ENCODE assay signal across 1 cellular context in the genomic region with DNA sequence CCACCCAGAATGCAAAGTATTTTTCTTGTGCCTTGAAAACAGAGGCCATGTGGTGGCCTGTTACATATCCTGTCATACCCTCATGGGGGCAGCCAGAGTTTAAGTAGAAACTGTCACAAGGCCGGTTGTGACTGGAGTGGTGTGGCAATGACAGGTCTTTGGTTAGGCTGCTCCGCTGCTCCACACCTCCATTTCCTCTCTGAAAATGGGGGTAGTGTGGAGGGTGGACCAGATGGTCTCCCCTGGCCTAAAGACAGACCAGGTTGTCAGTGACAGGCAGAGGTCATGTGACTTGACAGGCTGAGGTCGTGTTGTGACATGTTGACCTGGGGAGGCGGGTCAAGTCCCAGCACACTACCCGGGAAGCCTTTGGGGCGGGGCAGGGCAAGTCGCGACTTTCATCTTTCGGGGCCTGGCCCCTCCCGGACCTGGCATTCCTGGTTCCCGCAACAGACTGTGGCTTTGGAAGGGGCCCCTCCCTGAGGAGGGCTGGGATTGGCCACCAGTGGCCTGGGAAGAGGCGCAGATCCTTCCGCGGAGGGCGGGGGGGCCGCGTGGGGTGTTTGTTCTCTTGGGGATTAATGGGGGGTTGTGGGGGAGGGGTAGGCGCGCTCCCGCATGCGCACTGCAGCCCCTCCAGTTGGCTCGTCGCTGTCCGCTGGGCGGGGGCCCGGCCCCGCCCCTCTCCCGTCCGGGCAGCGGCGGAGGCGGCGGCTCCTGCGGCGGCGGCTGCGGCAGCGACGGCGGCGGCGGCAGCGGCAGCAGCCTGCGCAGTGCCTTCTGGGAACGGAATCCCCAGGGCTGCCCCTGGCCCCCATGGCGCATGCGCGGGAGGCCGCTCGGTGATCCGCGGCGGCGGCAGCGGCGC.
TF ChIP-seq lines count a peak whose summit lies in the region.

A gene with protein sequence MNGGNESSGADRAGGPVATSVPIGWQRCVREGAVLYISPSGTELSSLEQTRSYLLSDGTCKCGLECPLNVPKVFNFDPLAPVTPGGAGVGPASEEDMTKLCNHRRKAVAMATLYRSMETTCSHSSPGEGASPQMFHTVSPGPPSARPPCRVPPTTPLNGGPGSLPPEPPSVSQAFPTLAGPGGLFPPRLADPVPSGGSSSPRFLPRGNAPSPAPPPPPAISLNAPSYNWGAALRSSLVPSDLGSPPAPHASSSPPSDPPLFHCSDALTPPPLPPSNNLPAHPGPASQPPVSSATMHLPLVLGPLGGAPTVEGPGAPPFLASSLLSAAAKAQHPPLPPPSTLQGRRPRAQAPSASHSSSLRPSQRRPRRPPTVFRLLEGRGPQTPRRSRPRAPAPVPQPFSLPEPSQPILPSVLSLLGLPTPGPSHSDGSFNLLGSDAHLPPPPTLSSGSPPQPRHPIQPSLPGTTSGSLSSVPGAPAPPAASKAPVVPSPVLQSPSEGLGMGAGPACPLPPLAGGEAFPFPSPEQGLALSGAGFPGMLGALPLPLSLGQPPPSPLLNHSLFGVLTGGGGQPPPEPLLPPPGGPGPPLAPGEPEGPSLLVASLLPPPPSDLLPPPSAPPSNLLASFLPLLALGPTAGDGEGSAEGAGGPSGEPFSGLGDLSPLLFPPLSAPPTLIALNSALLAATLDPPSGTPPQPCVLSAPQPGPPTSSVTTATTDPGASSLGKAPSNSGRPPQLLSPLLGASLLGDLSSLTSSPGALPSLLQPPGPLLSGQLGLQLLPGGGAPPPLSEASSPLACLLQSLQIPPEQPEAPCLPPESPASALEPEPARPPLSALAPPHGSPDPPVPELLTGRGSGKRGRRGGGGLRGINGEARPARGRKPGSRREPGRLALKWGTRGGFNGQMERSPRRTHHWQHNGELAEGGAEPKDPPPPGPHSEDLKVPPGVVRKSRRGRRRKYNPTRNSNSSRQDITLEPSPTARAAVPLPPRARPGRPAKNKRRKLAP (plus strand): TSS at position 806 of the 868 bp plus-strand sequence. CDS start 1,480 bp downstream, outside the sequence.

TF ChIP-seq in K562, 482 proteins besides CTCF, POLR2A, EP300 and RAD21 (continued from another document and continues in another):
- TF ChIP-seq, protein P1, sequence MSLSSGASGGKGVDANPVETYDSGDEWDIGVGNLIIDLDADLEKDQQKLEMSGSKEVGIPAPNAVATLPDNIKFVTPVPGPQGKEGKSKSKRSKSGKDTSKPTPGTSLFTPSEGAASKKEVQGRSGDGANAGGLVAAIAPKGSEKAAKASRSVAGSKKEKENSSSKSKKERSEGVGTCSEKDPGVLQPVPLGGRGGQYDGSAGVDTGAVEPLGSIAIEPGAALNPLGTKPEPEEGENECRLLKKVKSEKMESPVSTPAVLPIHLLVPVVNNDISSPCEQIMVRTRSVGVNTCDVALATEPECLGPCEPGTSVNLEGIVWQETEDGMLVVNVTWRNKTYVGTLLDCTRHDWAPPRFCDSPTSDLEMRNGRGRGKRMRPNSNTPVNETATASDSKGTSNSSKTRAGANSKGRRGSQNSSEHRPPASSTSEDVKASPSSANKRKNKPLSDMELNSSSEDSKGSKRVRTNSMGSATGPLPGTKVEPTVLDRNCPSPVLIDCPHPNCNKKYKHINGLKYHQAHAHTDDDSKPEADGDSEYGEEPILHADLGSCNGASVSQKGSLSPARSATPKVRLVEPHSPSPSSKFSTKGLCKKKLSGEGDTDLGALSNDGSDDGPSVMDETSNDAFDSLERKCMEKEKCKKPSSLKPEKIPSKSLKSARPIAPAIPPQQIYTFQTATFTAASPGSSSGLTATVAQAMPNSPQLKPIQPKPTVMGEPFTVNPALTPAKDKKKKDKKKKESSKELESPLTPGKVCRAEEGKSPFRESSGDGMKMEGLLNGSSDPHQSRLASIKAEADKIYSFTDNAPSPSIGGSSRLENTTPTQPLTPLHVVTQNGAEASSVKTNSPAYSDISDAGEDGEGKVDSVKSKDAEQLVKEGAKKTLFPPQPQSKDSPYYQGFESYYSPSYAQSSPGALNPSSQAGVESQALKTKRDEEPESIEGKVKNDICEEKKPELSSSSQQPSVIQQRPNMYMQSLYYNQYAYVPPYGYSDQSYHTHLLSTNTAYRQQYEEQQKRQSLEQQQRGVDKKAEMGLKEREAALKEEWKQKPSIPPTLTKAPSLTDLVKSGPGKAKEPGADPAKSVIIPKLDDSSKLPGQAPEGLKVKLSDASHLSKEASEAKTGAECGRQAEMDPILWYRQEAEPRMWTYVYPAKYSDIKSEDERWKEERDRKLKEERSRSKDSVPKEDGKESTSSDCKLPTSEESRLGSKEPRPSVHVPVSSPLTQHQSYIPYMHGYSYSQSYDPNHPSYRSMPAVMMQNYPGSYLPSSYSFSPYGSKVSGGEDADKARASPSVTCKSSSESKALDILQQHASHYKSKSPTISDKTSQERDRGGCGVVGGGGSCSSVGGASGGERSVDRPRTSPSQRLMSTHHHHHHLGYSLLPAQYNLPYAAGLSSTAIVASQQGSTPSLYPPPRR (CRISPR knock-in tag; IDR thresholded peaks at IDR 0.05; ENCODE audit: borderline replicate concordance) = peak; percentile 64; the same call in 1 of the 2 replicates
- TF ChIP-seq, protein P2, sequence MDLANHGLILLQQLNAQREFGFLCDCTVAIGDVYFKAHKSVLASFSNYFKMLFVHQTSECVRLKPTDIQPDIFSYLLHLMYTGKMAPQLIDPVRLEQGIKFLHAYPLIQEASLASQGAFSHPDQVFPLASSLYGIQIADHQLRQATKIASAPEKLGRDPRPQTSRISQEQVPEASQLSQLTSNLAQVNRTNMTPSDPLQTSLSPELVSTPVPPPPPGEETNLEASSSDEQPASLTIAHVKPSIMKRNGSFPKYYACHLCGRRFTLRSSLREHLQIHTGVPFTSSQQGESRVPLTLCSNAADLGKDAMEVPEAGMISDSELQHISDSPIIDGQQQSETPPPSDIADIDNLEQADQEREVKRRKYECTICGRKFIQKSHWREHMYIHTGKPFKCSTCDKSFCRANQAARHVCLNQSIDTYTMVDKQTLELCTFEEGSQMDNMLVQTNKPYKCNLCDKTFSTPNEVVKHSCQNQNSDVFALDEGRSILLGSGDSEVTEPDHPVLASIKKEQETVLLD (IDR thresholded peaks at IDR 0.05) = peak; percentile 85
- TF ChIP-seq DDX20 (tag; IDR thresholded peaks at IDR 0.05; ENCODE audit: low read depth) (peak; percentile 66), SETDB1 (IDR thresholded peaks at IDR 0.05; ENCODE audit: low read length) (no peak), SIX5 (IDR thresholded peaks at IDR 0.05; ENCODE audit: borderline replicate concordance in 1 of 2, insufficient read depth in 1 of 2, low read depth in 1 of 2, low read length in 2 of 2) (no peak), ZNF766 (CRISPR knock-in tag; conservative IDR thresholded peaks at IDR 0.05) (peak; percentile 70; the same call in 1 of the 2 replicates), POLR2AphosphoS5 (IDR thresholded peaks at IDR 0.05; ENCODE audit: control insufficient read depth, insufficient read depth, low read depth, low read length) (peak; percentile 50), CEBPB (tag; IDR thresholded peaks at IDR 0.05) (peak; percentile 94), TRIM28 (IDR thresholded peaks at IDR 0.05) (peak; percentile 58; the same call in 1 of the 2 replicates), RBM14 (IDR thresholded peaks at IDR 0.05; ENCODE audit: borderline replicate concordance, insufficient read depth, low read depth, low read length) (no peak), KLF16 (IDR thresholded peaks at IDR 0.05) (peak; percentile 99), WHSC1 (IDR thresholded peaks at IDR 0.05; ENCODE audit: low read length) (no peak), HCFC1 (IDR thresholded peaks at IDR 0.05; ENCODE audit: low read depth, low read length) (peak; percentile 8; the same call in 1 of the 2 replicates), POU5F1 (IDR thresholded peaks at IDR 0.05; ENCODE audit: borderline replicate concordance, low read depth, low read length, partially characterized antibody) (no peak), TARDBP (IDR thresholded peaks at IDR 0.05) (no peak), CHD2 (IDR thresholded peaks at IDR 0.05; ENCODE audit: low read depth, low read length) (no peak; the same call in 1 of the 2 replicates), CCNT2 (IDR thresholded peaks at IDR 0.05; ENCODE audit: borderline replicate concordance, extremely low read depth, insufficient read length, low read depth, low read length) (peak; percentile 91), NCOA4 (IDR thresholded peaks at IDR 0.05; ENCODE audit: partially characterized antibody) (no peak)
- TF ChIP-seq, protein P3, sequence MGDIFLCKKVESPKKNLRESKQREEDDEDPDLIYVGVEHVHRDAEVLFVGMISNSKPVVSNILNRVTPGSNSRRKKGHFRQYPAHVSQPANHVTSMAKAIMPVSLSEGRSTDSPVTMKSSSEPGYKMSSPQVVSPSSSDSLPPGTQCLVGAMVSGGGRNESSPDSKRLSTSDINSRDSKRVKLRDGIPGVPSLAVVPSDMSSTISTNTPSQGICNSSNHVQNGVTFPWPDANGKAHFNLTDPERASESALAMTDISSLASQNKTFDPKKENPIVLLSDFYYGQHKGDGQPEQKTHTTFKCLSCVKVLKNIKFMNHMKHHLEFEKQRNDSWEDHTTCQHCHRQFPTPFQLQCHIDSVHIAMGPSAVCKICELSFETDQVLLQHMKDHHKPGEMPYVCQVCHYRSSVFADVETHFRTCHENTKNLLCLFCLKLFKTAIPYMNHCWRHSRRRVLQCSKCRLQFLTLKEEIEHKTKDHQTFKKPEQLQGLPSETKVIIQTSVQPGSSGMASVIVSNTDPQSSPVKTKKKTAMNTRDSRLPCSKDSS (IDR thresholded peaks at IDR 0.05; ENCODE audit: low read depth, partially characterized antibody) = no peak
- TF ChIP-seq, protein P4, sequence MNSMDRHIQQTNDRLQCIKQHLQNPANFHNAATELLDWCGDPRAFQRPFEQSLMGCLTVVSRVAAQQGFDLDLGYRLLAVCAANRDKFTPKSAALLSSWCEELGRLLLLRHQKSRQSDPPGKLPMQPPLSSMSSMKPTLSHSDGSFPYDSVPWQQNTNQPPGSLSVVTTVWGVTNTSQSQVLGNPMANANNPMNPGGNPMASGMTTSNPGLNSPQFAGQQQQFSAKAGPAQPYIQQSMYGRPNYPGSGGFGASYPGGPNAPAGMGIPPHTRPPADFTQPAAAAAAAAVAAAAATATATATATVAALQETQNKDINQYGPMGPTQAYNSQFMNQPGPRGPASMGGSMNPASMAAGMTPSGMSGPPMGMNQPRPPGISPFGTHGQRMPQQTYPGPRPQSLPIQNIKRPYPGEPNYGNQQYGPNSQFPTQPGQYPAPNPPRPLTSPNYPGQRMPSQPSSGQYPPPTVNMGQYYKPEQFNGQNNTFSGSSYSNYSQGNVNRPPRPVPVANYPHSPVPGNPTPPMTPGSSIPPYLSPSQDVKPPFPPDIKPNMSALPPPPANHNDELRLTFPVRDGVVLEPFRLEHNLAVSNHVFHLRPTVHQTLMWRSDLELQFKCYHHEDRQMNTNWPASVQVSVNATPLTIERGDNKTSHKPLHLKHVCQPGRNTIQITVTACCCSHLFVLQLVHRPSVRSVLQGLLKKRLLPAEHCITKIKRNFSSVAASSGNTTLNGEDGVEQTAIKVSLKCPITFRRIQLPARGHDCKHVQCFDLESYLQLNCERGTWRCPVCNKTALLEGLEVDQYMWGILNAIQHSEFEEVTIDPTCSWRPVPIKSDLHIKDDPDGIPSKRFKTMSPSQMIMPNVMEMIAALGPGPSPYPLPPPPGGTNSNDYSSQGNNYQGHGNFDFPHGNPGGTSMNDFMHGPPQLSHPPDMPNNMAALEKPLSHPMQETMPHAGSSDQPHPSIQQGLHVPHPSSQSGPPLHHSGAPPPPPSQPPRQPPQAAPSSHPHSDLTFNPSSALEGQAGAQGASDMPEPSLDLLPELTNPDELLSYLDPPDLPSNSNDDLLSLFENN (IDR thresholded peaks at IDR 0.05; ENCODE audit: low read depth in 2 of 2, low read length in 2 of 2) = 0 out of 4 replicates have a peak, but pooled peaks of 1 of the 2 experiments have one; percentile 19
- TF ChIP-seq, protein P5, sequence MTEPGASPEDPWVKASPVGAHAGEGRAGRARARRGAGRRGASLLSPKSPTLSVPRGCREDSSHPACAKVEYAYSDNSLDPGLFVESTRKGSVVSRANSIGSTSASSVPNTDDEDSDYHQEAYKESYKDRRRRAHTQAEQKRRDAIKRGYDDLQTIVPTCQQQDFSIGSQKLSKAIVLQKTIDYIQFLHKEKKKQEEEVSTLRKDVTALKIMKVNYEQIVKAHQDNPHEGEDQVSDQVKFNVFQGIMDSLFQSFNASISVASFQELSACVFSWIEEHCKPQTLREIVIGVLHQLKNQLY (CRISPR knock-in tag; conservative IDR thresholded peaks at IDR 0.05) = peak in 1 of 2 experiments; percentile 7; a peak in 1 of 4 replicates
- TF ChIP-seq, protein P6, sequence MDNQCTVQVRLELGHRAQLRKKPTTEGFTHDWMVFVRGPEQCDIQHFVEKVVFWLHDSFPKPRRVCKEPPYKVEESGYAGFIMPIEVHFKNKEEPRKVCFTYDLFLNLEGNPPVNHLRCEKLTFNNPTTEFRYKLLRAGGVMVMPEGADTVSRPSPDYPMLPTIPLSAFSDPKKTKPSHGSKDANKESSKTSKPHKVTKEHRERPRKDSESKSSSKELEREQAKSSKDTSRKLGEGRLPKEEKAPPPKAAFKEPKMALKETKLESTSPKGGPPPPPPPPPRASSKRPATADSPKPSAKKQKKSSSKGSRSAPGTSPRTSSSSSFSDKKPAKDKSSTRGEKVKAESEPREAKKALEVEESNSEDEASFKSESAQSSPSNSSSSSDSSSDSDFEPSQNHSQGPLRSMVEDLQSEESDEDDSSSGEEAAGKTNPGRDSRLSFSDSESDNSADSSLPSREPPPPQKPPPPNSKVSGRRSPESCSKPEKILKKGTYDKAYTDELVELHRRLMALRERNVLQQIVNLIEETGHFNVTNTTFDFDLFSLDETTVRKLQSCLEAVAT (IDR thresholded peaks at IDR 0.05) = peak in 1 of 2 experiments; percentile 84; a peak in 1 of 4 replicates
